Comparison of ENCODE assay signal across 8 cellular contexts in the genomic region with DNA sequence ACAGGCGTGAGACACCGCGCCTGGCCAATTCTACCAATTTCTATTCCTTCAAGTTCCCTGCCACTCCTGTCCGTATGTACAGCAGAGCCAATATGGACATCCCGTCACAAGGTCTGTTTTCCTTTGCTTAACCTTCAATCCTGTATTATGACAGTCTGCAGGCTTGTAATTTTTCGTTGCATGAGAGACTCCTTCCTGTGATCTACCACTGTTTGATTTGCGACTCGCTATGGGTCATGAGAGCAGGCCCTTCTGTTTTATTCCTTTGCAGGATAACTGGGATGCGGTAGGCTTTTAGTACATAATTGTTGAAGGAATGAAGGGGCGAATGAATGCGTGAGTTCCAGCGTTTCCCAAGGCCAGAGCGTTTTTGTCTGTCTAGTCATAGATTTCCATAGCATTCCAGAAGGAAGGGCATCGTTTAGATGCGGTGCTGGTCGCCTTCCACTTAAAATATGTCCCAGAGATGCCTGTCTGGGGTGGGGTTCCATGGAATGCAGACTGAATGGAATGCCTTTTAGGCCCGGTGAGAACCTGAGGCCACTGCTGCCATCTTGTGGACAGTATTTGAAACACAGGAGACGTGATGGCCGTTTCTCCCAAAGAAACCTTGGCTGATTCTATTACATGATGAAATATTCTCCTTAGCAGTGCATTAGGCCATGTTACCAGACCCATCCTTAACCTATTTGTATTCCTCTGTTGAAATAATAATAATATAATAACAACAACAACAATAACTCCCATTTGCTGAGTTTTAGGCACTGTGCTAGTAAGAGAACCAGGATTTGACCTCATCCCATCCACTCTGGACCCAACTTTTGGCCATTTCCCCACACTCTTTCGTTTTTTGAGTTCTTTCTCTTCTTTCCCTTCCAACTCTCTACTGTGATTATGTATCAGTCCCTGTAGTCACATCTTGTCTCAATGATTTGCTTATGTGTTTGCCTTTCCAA.
DNase-seq lines count a peak whose midpoint lies in the region; ATAC-seq and TF ChIP-seq lines count a peak whose summit lies in the region.

No MANE protein-coding gene starts in this region.

- in situ Hi-C loops in Caki2 (cut with HindIII; ENCODE audit: low pct_unique_long_range_greater_than_20kb, low sequenced_read_pairs) = no loop called here

- CTCF ChIA-PET in activated naive CD4-positive, alpha-beta T cell treated with anti-CD3 and anti-CD28 coated beads, Interleukin-2, amount 10 ng/mL, durations not matched to agents 7 days and 5 days (lab: Charles Lee) = interaction anchor here (1.0 to 1.9 kb wide), 3 partner anchors 173 to 283 kb away, joined by 3 to 7 read pairs (median 4); no protein-coding TSS in a partner anchor

- intact Hi-C loops in head of caudate nucleus (cut with DNase I) = no loop called here

- H3K9me3 Mint-ChIP-seq in activated naive CD4-positive, alpha-beta T cell treated with anti-CD3 and anti-CD28 coated beads, Interleukin-2, amount 10 ng/mL, durations not matched to agents 7 days and 5 days = no peaks in the 10 kb centered on the region
- no peaks in the 10 kb centered on the region for H3K9me3 Mint-ChIP-seq in progenitor cell of endocrine pancreas (ENCODE audit: low read depth)
- H3K9me3 Mint-ChIP-seq in stimulated activated memory B cell treated with anti-CD40 and anti-IgM and Interleukin-4, amounts not matched to agents 10 μg/mL and 1 μg/mL and 100 μg/mL, for 72 hours = no peaks in the 10 kb centered on the region

- no peak overlapping the region for H3K27ac Mint-ChIP-seq in activated naive CD4-positive, alpha-beta T cell treated with anti-CD3 and anti-CD28 coated beads, Interleukin-2, amount 10 ng/mL, durations not matched to agents 7 days and 5 days
- H3K27ac Mint-ChIP-seq in progenitor cell of endocrine pancreas = peak overlapping the region; percentile 95
- no peak overlapping the region for H3K27ac Mint-ChIP-seq in stimulated activated memory B cell treated with anti-CD40 and anti-IgM and Interleukin-4, amounts not matched to agents 10 μg/mL and 1 μg/mL and 100 μg/mL, for 72 hours

- H3K4me1 Mint-ChIP-seq in activated naive CD4-positive, alpha-beta T cell treated with anti-CD3 and anti-CD28 coated beads, Interleukin-2, amount 10 ng/mL, durations not matched to agents 7 days and 5 days = no peaks in the 10 kb centered on the region
- peaks cover 7% of the 10 kb centered on the region for H3K4me1 Mint-ChIP-seq in progenitor cell of endocrine pancreas (ENCODE audit: low read depth)
- H3K4me1 Mint-ChIP-seq in stimulated activated memory B cell treated with anti-CD40 and anti-IgM and Interleukin-4, amounts not matched to agents 10 μg/mL and 1 μg/mL and 100 μg/mL, for 72 hours = peaks cover 3% of the 10 kb centered on the region

- no peaks in the 10 kb centered on the region for H3K27me3 Mint-ChIP-seq in activated naive CD4-positive, alpha-beta T cell treated with anti-CD3 and anti-CD28 coated beads, Interleukin-2, amount 10 ng/mL, durations not matched to agents 7 days and 5 days
- H3K27me3 Mint-ChIP-seq in progenitor cell of endocrine pancreas = no peaks in the 10 kb centered on the region
- H3K27me3 Mint-ChIP-seq in stimulated activated memory B cell treated with anti-CD40 and anti-IgM and Interleukin-4, amounts not matched to agents 10 μg/mL and 1 μg/mL and 100 μg/mL, for 72 hours = no peaks in the 10 kb centered on the region

- ATAC-seq in GM21526 (IDR thresholded peaks at IDR 0.05; ENCODE audit: low FRiP score, unreplicated experiment) = no peak
- no peak for ATAC-seq in stimulated activated memory B cell treated with anti-CD40 and anti-IgM and Interleukin-4, amounts not matched to agents 10 μg/mL and 1 μg/mL and 100 μg/mL, for 72 hours

- DNase-seq in Caki2 (ENCODE audit: low read depth) (peak; percentile 93), HPDE6-E6E7 (ENCODE audit: extremely low spot score) (peak; percentile 81), RPMI8226 (peak; percentile 43), head of caudate nucleus (peak; percentile 10 to 87 (median 68)), progenitor cell of endocrine pancreas (ENCODE audit: low spot score, unreplicated experiment) (peak; percentile 71)
- DNase-seq in activated naive CD4-positive, alpha-beta T cell treated with anti-CD3 and anti-CD28 coated beads, Interleukin-2, amount 10 ng/mL, durations not matched to agents 7 days and 5 days = peak; percentile 64

- H3K4me3 Mint-ChIP-seq in activated naive CD4-positive, alpha-beta T cell treated with anti-CD3 and anti-CD28 coated beads, Interleukin-2, amount 10 ng/mL, durations not matched to agents 7 days and 5 days = no peak overlapping the region
- no peak overlapping the region for H3K4me3 Mint-ChIP-seq in progenitor cell of endocrine pancreas (ENCODE audit: low read depth)
- no peak overlapping the region for H3K4me3 Mint-ChIP-seq in stimulated activated memory B cell treated with anti-CD40 and anti-IgM and Interleukin-4, amounts not matched to agents 10 μg/mL and 1 μg/mL and 100 μg/mL, for 72 hours

- peak; percentile 90 for TF ChIP-seq CTCF in progenitor cell of endocrine pancreas (IDR thresholded peaks at IDR 0.05; ENCODE audit: unreplicated experiment)

- no peaks in the 10 kb centered on the region for H3K36me3 Mint-ChIP-seq in activated naive CD4-positive, alpha-beta T cell treated with anti-CD3 and anti-CD28 coated beads, Interleukin-2, amount 10 ng/mL, durations not matched to agents 7 days and 5 days
- no peaks in the 10 kb centered on the region for H3K36me3 Mint-ChIP-seq in progenitor cell of endocrine pancreas (ENCODE audit: insufficient read depth)
- no peaks in the 10 kb centered on the region for H3K36me3 Mint-ChIP-seq in stimulated activated memory B cell treated with anti-CD40 and anti-IgM and Interleukin-4, amounts not matched to agents 10 μg/mL and 1 μg/mL and 100 μg/mL, for 72 hours

Comparison
In these comparisons a context has a peak if more than half of its experiments do, and no peak if none do; other contexts are left out.
1. DNase-seq: peak in every context shown above with its lines; median percentile 93 in Caki2; 81 in HPDE6-E6E7; 71 in progenitor cell of endocrine pancreas; 68 in head of caudate nucleus; 64 in activated naive CD4-positive, alpha-beta T cell treated with anti-CD3 and anti-CD28 coated beads, Interleukin-2, amount 10 ng/mL, durations not matched to agents 7 days and 5 days; 43 in RPMI8226.